18 cellular contexts compared by ENCODE assay signal in genomic region chrX:113473418-113473817, GRCh38.
DNase-seq lines count a peak whose midpoint lies in the region; ATAC-seq, FAIRE-seq and TF ChIP-seq lines count a peak whose summit lies in the region.
"Had no signal": no experiment of that assay in that cellular context is flagged by ENCODE, and none has a peak within 500 bp of the region (broad histone marks: within the 10 kb centered on the region; RNA-seq: fewer than 3 reads in every experiment).

No MANE protein-coding gene starts in this region.

- RAD21 ChIA-PET in GM12878 (lab: Charles Lee; ENCODE audit: unreplicated experiment) = no interaction called here

- TF ChIP-seq EP300 in GM12878 (IDR thresholded peaks at IDR 0.05; ENCODE audit: borderline replicate concordance in 1 of 2, control insufficient read depth in 1 of 2, low read depth in 2 of 2, low read length in 2 of 2) = no peak

- POLR2A ChIA-PET in GM12878 (lab: Charles Lee) = no interaction called here

- no peaks in the 10 kb centered on the region for H3K9me3 ChIP-seq in GM12878 (replicated peaks; ENCODE audit: control insufficient read depth, insufficient read depth, low read length)
- H3K9me3 ChIP-seq: Caco-2 had no signal

- no TSS peak for BruUV-seq in GM12878 (replicated peaks; lab: Mats Ljungman, UMichigan)

- no peak overlapping the region for H3K27ac ChIP-seq in GM12878 (ENCODE audit: control insufficient read depth, insufficient read depth)
- H3K27ac ChIP-seq: hepatocyte, parathyroid adenoma had no signal

- H3K27me3 ChIP-seq in GM12878 (replicated peaks in 1 of 2; ENCODE audit: control insufficient read depth in 2 of 2, insufficient read depth in 2 of 2, low read length in 1 of 2) = no peaks in the 10 kb centered on the region
- H3K27me3 ChIP-seq: hepatocyte had no signal

- DNase-seq in GM12878 (ENCODE audit: low read depth, low spot score) = no peak
- no peak for DNase-seq in islet precursor cell
- DNase-seq in DMS153 (lab: John Stamatoyannopoulos, UW) = no peak
- no peak for DNase-seq in foreskin melanocyte
- DNase-seq: activated CD4-positive, alpha-beta memory T cell treated with anti-CD3 and anti-CD28 coated beads for 36 hours; aorta; Caco-2; left colon; NCI-H1092; NCI-H2171 had no signal

- intact Hi-C loops in GM12878 (cut with micrococcal nuclease; ENCODE audit: unreplicated experiment) = loop anchor here (1.0 to 10.0 kb wide), 2 partner anchors 49 to 271 kb away; no protein-coding TSS in a partner anchor

- H2AFZ ChIP-seq in GM12878 (ENCODE audit: control insufficient read depth, low read depth, low read length) = no peak overlapping the region
- H2AFZ ChIP-seq: hepatocyte, parathyroid adenoma had no signal

- in situ Hi-C loops in GM12878 (cut with MboI) = no loop called here

- no peaks in the 10 kb centered on the region for H3K4me1 ChIP-seq in GM12878 (ENCODE audit: control insufficient read depth, insufficient read depth, low read length)
- H3K4me1 ChIP-seq: Caco-2, parathyroid adenoma had no signal

- peak; percentile 31 for ATAC-seq in GM18519 (IDR thresholded peaks at IDR 0.05; ENCODE audit: low FRiP score, unreplicated experiment)
- peak; percentile 62 for ATAC-seq in GM19463 (IDR thresholded peaks at IDR 0.05; ENCODE audit: unreplicated experiment)
- peak; percentile 66 for ATAC-seq in HG03066 (IDR thresholded peaks at IDR 0.05; ENCODE audit: low read depth, unreplicated experiment)
- peak; percentile 82 for ATAC-seq in GM12878
- ATAC-seq in GM21381 (IDR thresholded peaks at IDR 0.05; ENCODE audit: unreplicated experiment) = no peak
- ATAC-seq: activated T-helper 17 cell treated with anti-CD3 and anti-CD28 coated beads, Interleukin-2, amount 50 U/mL, for 72 hours; left colon had no signal

- SMC1A ChIA-PET in GM12878 (lab: Charles Lee; ENCODE audit: uncharacterized antibody, unreplicated experiment) = no interaction called here

- WGBS in GM12878 (ENCODE audit: insufficient coverage, insufficient replicate concordance, low lambda C conversion rate, missing lambda C conversion rate) = 24% methylated on average over 3 of the region's 3 CpGs

- no peak for FAIRE-seq in GM12878 (lab: Jason Lieb, UNC)
- FAIRE-seq: colon had no signal

- CTCF ChIA-PET in GM12878 (lab: Yijun Ruan, JAX) = no interaction called here

- no peak overlapping the region for H3K4me2 ChIP-seq in GM12878 (ENCODE audit: control insufficient read depth, insufficient read depth)
- H3K4me2 ChIP-seq: hepatocyte had no signal

- H3K79me2 ChIP-seq in GM12878 (ENCODE audit: control insufficient read depth, insufficient read depth, low read length) = no peaks in the 10 kb centered on the region
- H3K79me2 ChIP-seq: hepatocyte, parathyroid adenoma had no signal

- no peak for TF ChIP-seq POLR2A in GM12878 (IDR thresholded peaks at IDR 0.05; ENCODE audit: low read depth, low read length)

- TF ChIP-seq CTCF in GM12878 (IDR thresholded peaks at IDR 0.05 in 2 of 3, conservative IDR thresholded peaks at IDR 0.05 in 1 of 3; ENCODE audit: control insufficient read depth in 2 of 3, extremely low read depth in 1 of 3, insufficient read depth in 1 of 3, low read depth in 3 of 3, low read length in 3 of 3) = no peak

- H3K36me3 ChIP-seq in GM12878 (ENCODE audit: control insufficient read depth in 2 of 2, insufficient read depth in 2 of 2, low read length in 1 of 2) = no peaks in the 10 kb centered on the region

- TF ChIP-seq RAD21 in GM12878 (IDR thresholded peaks at IDR 0.05; ENCODE audit: insufficient read depth, low read depth, low read length) = no peak

- H3K9ac ChIP-seq in GM12878 (ENCODE audit: control insufficient read depth, insufficient read depth, low read length) = no peak overlapping the region
- H3K9ac ChIP-seq: parathyroid adenoma had no signal

- no peak overlapping the region for H3K4me3 ChIP-seq in GM12878
- H3K4me3 ChIP-seq: hepatocyte had no signal

- H4K20me1 ChIP-seq in GM12878 (ENCODE audit: control insufficient read depth, insufficient read depth) = no peaks in the 10 kb centered on the region

TF ChIP-seq in GM12878, 131 proteins besides CTCF, POLR2A, EP300 and RAD21 (continues in another document):
- TF ChIP-seq POU2F2 (IDR thresholded peaks at IDR 0.05; ENCODE audit: borderline replicate concordance, low read depth, low read length) (no peak), BRCA1 (IDR thresholded peaks at IDR 0.05; ENCODE audit: low read depth, low read length) (no peak), E2F4 (IDR thresholded peaks at IDR 0.05; ENCODE audit: low read depth, low read length) (no peak), E4F1 (IDR thresholded peaks at IDR 0.05; ENCODE audit: borderline replicate concordance, partially characterized antibody) (no peak), HSF1 (IDR thresholded peaks at IDR 0.05; ENCODE audit: low read depth, low read length) (no peak), LARP7 (IDR thresholded peaks at IDR 0.05) (no peak), BCL3 (IDR thresholded peaks at IDR 0.05; ENCODE audit: borderline replicate concordance, insufficient read depth, low read depth, low read length, poor library complexity, severe bottlenecking) (no peak)
